In the genomic region with DNA sequence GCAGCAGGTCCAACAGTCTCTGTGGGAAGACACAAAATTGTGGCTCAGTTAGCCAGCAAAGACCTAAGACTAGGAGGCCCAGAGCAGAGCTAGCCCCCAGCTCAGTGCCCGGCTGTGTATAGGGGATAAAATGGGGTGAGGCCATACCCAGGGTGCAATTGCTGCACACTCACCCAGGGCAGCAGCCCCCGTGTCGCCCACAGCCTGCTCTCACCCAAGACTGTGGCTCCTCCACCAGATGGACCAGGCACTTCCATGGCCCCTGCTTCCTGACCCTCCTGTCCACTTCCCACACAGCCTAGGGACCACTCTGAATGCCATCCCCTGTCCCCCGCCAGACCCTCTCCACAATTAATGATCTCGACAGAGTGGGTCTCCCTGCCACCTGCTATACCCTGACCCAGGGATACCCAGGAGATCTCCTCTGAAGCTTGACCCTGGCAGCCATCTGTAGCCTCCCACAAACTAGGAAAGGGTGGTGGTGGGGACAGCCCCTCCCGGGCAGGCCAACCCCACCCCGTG, we compare ENCODE assay signal across 1 cellular context.
TF ChIP-seq lines count a peak whose summit lies in the region.

No MANE protein-coding gene starts in this region.

TF ChIP-seq in H1, 55 proteins besides CTCF, POLR2A, EP300 and RAD21 (continued from another document):
- TF ChIP-seq SP2 (IDR thresholded peaks at IDR 0.05; ENCODE audit: low read length) (no peak), GTF2F1 (IDR thresholded peaks at IDR 0.05; ENCODE audit: borderline replicate concordance, low read depth, low read length) (no peak)
TF ChIP-seq in H1: peak in this region for 0.
